ENCODE assay signal across 8 cellular contexts in genomic region chr13:49585220-49586157, GRCh38. TPM values are rescaled to one million over a fixed set of nuclear protein-coding genes. Genes with fewer than 3 reads are reported as not detected.
DNase-seq lines count a peak whose midpoint lies in the region; ATAC-seq and TF ChIP-seq lines count a peak whose summit lies in the region.

Gene RCBTB1 (minus strand): TSS chr13:49585558. CDS start chr13:49567279, 18,279 bp downstream.

- intact Hi-C loops in Right ventricle myocardium inferior (cut with DNase I) (loop anchor here (2.0 kb wide), 1 partner anchor 89 kb away; no protein-coding TSS in a partner anchor), ovary (cut with DNase I) (loop anchor here in 1 of 4 donors (10.0 kb wide), 1 partner anchor 281 kb away; no protein-coding TSS in a partner anchor)

- peak within 1 kb of the TSS; percentile 60 for H3K9ac ChIP-seq in ES-I3 (ENCODE audit: low read depth, low read length)

- peak within 1 kb of the TSS; percentile 56 to 75 for H3K27ac ChIP-seq in ovary
- H3K27ac ChIP-seq in thymus (ENCODE audit: low read depth): peak within 1 kb of the TSS; percentile 85

- peak within 1 kb of the TSS; percentile 97 for H3K4me3 Mint-ChIP-seq in activated naive CD8-positive, alpha-beta T cell treated with anti-CD3 and anti-CD28 coated beads, Interleukin-2, amount 10 ng/mL, durations not matched to agents 7 days and 5 days

- H3K36me3 Mint-ChIP-seq in activated naive CD8-positive, alpha-beta T cell treated with anti-CD3 and anti-CD28 coated beads, Interleukin-2, amount 10 ng/mL, durations not matched to agents 7 days and 5 days: peaks cover 15% of the 10 kb centered on the region

- 0 to 1% (median 1%) methylated on average over 54 to 87 of the region's 87 CpGs for WGBS in ovary, 3 donors
- under 1% methylated on average over 87 of the region's 87 CpGs for WGBS in thymus

- peaks cover 3% of the 10 kb centered on the region for H3K27me3 Mint-ChIP-seq in activated naive CD8-positive, alpha-beta T cell treated with anti-CD3 and anti-CD28 coated beads, Interleukin-2, amount 10 ng/mL, durations not matched to agents 7 days and 5 days

- no peaks in the 10 kb centered on the region for H3K36me3 ChIP-seq in ES-I3 (ENCODE audit: insufficient read depth, low read length)
- no peaks in the 10 kb centered on the region for H3K36me3 ChIP-seq in ovary
- H3K36me3 ChIP-seq in thymus (ENCODE audit: control insufficient read depth, insufficient read depth): no peaks in the 10 kb centered on the region

- POLR2A ChIA-PET in activated naive CD8-positive, alpha-beta T cell treated with anti-CD3 and anti-CD28 coated beads, Interleukin-2, amount 10 ng/mL, durations not matched to agents 7 days and 5 days (lab: Charles Lee): interaction anchor here (0.6 to 2.3 kb wide), 6 partner anchors 14 to 141 kb away, joined by 3 to 16 read pairs (median 5); partner anchors contain the start of genes CAB39L, PHF11 and SETDB2

- TF ChIP-seq POLR2A in ovary (IDR thresholded peaks at IDR 0.05): no peak

- ATAC-seq in GM21825 (IDR thresholded peaks at IDR 0.05; ENCODE audit: unreplicated experiment) (peak; percentile 88), SK-N-SH treated with all-trans-retinoic acid at 6 μM for 48 hours (peak; percentile 97), Right ventricle myocardium inferior (peak; percentile 98)
- ATAC-seq in activated naive CD8-positive, alpha-beta T cell treated with anti-CD3 and anti-CD28 coated beads, Interleukin-2, amount 10 ng/mL, durations not matched to agents 7 days and 5 days (ENCODE audit: low read depth): peak; percentile 96

- H3K4me1 ChIP-seq in ES-I3 (ENCODE audit: insufficient read depth, low read length): no peaks in the 10 kb centered on the region
- H3K4me1 ChIP-seq in ovary (ENCODE audit: insufficient read depth): peaks cover 3% of the 10 kb centered on the region
- peaks cover 3% of the 10 kb centered on the region for H3K4me1 ChIP-seq in thymus (ENCODE audit: control insufficient read depth, insufficient read depth, low read length)

- H3K27me3 ChIP-seq in ovary: no peaks in the 10 kb centered on the region
- H3K27me3 ChIP-seq in thymus (ENCODE audit: control insufficient read depth, insufficient read depth): no peaks in the 10 kb centered on the region

- H3K27ac Mint-ChIP-seq in activated naive CD8-positive, alpha-beta T cell treated with anti-CD3 and anti-CD28 coated beads, Interleukin-2, amount 10 ng/mL, durations not matched to agents 7 days and 5 days: peak within 1 kb of the TSS; percentile 93

- no peak for TF ChIP-seq EP300 in ovary (IDR thresholded peaks at IDR 0.05)

- H3K9me3 Mint-ChIP-seq in activated naive CD8-positive, alpha-beta T cell treated with anti-CD3 and anti-CD28 coated beads, Interleukin-2, amount 10 ng/mL, durations not matched to agents 7 days and 5 days: no peaks in the 10 kb centered on the region

- no peak for TF ChIP-seq CTCF in ovary (IDR thresholded peaks at IDR 0.05)

- peak; percentile 59 to 62 for DNase-seq in Kasumi-1 (lab: John Stamatoyannopoulos, UW)
- peak; percentile 83 for DNase-seq in activated naive CD8-positive, alpha-beta T cell treated with anti-CD3 and anti-CD28 coated beads, Interleukin-2, amount 10 ng/mL, durations not matched to agents 7 days and 5 days
- peak; percentile 88 for DNase-seq in Right ventricle myocardium inferior (ENCODE audit: missing footprints)
- DNase-seq in ovary: peak; percentile 49 to 76 (median 66)

- peaks cover 36% of the 10 kb centered on the region for H3K4me1 Mint-ChIP-seq in activated naive CD8-positive, alpha-beta T cell treated with anti-CD3 and anti-CD28 coated beads, Interleukin-2, amount 10 ng/mL, durations not matched to agents 7 days and 5 days

- H3K4me3 ChIP-seq in ovary (peak within 1 kb of the TSS; percentile 95), thymus (ENCODE audit: low read length) (peak within 1 kb of the TSS; percentile 92)

- no peaks in the 10 kb centered on the region for H3K9me3 ChIP-seq in ES-I3 (ENCODE audit: control insufficient read depth, insufficient read depth, low read length)
- H3K9me3 ChIP-seq in ovary: no peaks in the 10 kb centered on the region
- H3K9me3 ChIP-seq in thymus (ENCODE audit: control insufficient read depth): no peaks in the 10 kb centered on the region

TF ChIP-seq in SK-N-SH treated with all-trans-retinoic acid at 6 μM for 48 hours, 23 proteins besides CTCF, POLR2A, EP300 and RAD21:
- no peak for TF ChIP-seq CSDC2 (CRISPR knock-in tag; IDR thresholded peaks at IDR 0.05)
- TF ChIP-seq, protein P1, sequence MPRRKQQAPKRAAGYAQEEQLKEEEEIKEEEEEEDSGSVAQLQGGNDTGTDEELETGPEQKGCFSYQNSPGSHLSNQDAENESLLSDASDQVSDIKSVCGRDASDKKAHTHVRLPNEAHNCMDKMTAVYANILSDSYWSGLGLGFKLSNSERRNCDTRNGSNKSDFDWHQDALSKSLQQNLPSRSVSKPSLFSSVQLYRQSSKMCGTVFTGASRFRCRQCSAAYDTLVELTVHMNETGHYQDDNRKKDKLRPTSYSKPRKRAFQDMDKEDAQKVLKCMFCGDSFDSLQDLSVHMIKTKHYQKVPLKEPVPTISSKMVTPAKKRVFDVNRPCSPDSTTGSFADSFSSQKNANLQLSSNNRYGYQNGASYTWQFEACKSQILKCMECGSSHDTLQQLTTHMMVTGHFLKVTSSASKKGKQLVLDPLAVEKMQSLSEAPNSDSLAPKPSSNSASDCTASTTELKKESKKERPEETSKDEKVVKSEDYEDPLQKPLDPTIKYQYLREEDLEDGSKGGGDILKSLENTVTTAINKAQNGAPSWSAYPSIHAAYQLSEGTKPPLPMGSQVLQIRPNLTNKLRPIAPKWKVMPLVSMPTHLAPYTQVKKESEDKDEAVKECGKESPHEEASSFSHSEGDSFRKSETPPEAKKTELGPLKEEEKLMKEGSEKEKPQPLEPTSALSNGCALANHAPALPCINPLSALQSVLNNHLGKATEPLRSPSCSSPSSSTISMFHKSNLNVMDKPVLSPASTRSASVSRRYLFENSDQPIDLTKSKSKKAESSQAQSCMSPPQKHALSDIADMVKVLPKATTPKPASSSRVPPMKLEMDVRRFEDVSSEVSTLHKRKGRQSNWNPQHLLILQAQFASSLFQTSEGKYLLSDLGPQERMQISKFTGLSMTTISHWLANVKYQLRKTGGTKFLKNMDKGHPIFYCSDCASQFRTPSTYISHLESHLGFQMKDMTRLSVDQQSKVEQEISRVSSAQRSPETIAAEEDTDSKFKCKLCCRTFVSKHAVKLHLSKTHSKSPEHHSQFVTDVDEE (CRISPR knock-in tag; IDR thresholded peaks at IDR 0.05): 0 out of 2 replicates have a peak, but pooled peaks have one; percentile 18
- TF ChIP-seq, protein P2, sequence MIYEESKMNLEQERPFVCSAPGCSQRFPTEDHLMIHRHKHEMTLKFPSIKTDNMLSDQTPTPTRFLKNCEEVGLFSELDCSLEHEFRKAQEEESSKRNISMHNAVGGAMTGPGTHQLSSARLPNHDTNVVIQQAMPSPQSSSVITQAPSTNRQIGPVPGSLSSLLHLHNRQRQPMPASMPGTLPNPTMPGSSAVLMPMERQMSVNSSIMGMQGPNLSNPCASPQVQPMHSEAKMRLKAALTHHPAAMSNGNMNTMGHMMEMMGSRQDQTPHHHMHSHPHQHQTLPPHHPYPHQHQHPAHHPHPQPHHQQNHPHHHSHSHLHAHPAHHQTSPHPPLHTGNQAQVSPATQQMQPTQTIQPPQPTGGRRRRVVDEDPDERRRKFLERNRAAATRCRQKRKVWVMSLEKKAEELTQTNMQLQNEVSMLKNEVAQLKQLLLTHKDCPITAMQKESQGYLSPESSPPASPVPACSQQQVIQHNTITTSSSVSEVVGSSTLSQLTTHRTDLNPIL (CRISPR knock-in tag; IDR thresholded peaks at IDR 0.05; ENCODE audit: low read depth): no peak
- TF ChIP-seq ZNF70 (CRISPR knock-in tag; IDR thresholded peaks at IDR 0.05): no peak

RNA-seq across cellular contexts. Expression of gene RCBTB1, which starts in this region (rescaled TPM):
- 10 to 100 TPM; 18.9 to 20.6 TPM for total RNA-seq in activated naive CD8-positive, alpha-beta T cell treated with anti-CD3 and anti-CD28 coated beads, Interleukin-2, amount 10 ng/mL, durations not matched to agents 7 days and 5 days
- 22.3 TPM for total RNA-seq in Right ventricle myocardium inferior
- 10 to 100 TPM in 5 of 7 donors, 1 to 10 TPM in 2; 5.5 to 16.6 (median 12.9) TPM for total RNA-seq in ovary
- polyA plus RNA-seq in ovary: 10 to 100 TPM in 1 of 2 donors, 1 to 10 TPM in 1; 8.6 to 28.0 TPM
- polyA plus RNA-seq in thymus: 34.7 TPM

Comparison
In these comparisons a context has a peak if more than half of its experiments do, and no peak if none do; other contexts are left out.
1. Peak in every context shown above with its lines: DNase-seq, ATAC-seq, H3K4me3 ChIP-seq and H3K27ac ChIP-seq.